In the genomic region with DNA sequence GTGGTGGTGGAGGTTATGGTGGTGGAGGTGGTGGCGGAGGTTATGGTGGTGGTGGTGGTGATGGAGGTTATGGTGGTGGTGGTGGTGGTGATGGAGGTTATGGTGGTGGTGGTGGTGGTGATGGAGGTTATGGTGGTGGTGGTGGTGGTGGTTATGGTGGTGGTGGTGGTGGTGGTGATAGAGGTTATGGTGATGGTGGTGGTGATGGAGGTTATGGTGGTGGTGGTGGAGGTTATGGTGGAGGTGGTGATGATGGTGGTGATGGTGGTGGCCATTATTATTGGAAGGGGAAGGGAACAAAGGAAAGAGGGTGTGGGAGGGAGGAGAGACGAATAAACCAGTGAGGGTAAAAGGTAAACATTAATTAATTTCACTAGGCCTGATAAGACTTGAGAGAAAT, we compare ENCODE assay signal across 24 cellular contexts.
"Had no signal": no experiment of that assay in that cellular context is flagged by ENCODE, and none has a peak within 500 bp of the region (broad histone marks: within the 10 kb centered on the region; RNA-seq: fewer than 3 reads in every experiment).

No MANE protein-coding gene starts in this region.

- H3K4me3 ChIP-seq: colonic mucosa, dorsolateral prefrontal cortex, esophagus squamous epithelium, gastrocnemius medialis, left ventricle myocardium inferior, ovary, prostate gland, spleen, transverse colon, uterus had no signal

- H3K36me3 ChIP-seq: colonic mucosa, esophagus squamous epithelium, gastrocnemius medialis, left ventricle myocardium inferior, neutrophil, ovary, prostate gland, spleen, transverse colon, uterus had no signal

- ATAC-seq: gastrocnemius medialis had no signal

- H3K4me1 ChIP-seq: gastrocnemius medialis, prostate gland, uterus had no signal

- H3K36me3 Mint-ChIP-seq: naive thymus-derived CD8-positive, alpha-beta T cell had no signal

- H3K9me3 ChIP-seq: colonic mucosa, esophagus squamous epithelium, gastrocnemius medialis, left ventricle myocardium inferior, neutrophil, ovary, prostate gland, spleen, transverse colon, uterus had no signal

- H3K27me3 ChIP-seq: colonic mucosa, dorsolateral prefrontal cortex, esophagus squamous epithelium, ovary, transverse colon, uterus had no signal

- H3K27ac ChIP-seq: colonic mucosa, dorsolateral prefrontal cortex, esophagus squamous epithelium, gastrocnemius medialis, left ventricle myocardium inferior, neutrophil, ovary, prostate gland, spleen, uterus, WERI-Rb-1 had no signal

- H3K27me3 Mint-ChIP-seq: naive thymus-derived CD8-positive, alpha-beta T cell had no signal

- FAIRE-seq: astrocyte, TTC549 had no signal

- H3K9me3 Mint-ChIP-seq: activated T-helper 1 cell treated with anti-CD3 and anti-CD28 coated beads, Interleukin-12 subunit alpha, Interleukin-12 subunit beta, Interleukin-2, Interleukin-4 antibody, amounts not matched to agents 30 ng/mL and 10 ng/mL and 1 ng/mL, durations not matched to agents 14 hours and 24 hours and 36 hours; naive thymus-derived CD8-positive, alpha-beta T cell had no signal

- H3K4me3 Mint-ChIP-seq: activated T-helper 1 cell treated with anti-CD3 and anti-CD28 coated beads, Interleukin-12 subunit alpha, Interleukin-12 subunit beta, Interleukin-2, Interleukin-4 antibody, amounts not matched to agents 30 ng/mL and 10 ng/mL and 1 ng/mL, durations not matched to agents 14 hours and 24 hours and 36 hours had no signal

- DNase-seq: activated CD4-positive, alpha-beta T cell treated with anti-CD3 and anti-CD28 coated beads, Interleukin-2, amount 50 U/mL, for 1 hour; activated CD4-positive, CD25-positive, alpha-beta regulatory T cell treated with anti-CD3 and anti-CD28 coated beads, Interleukin-2, amount 50 U/mL, for 72 hours; activated gamma-delta T cell; activated naive CD4-positive, alpha-beta T cell treated with anti-CD3 and anti-CD28 coated beads, Interleukin-2, amount 50 U/mL, for 16 hours; central memory CD4-positive, alpha-beta T cell; colonic mucosa; dorsolateral prefrontal cortex; esophagus squamous epithelium; gastrocnemius medialis; head of caudate nucleus; hypothalamus; left ventricle myocardium inferior; naive thymus-derived CD8-positive, alpha-beta T cell; ovary; spleen; stimulated activated CD4-positive, alpha-beta T cell treated with anti-CD3 and anti-CD28 coated beads, Interleukin-4, amount 100 ng/mL, for 1 hour; transverse colon; uterus; WERI-Rb-1 had no signal
